In genomic region chr19:12639901-12640613, GRCh38 we compare ENCODE assay signal across 8 cellular contexts. TPM values are rescaled to one million over a fixed set of nuclear protein-coding genes. Genes with fewer than 3 reads are reported as not detected.
DNase-seq lines count a peak whose midpoint lies in the region; ATAC-seq and TF ChIP-seq lines count a peak whose summit lies in the region.

No MANE protein-coding gene starts in this region.

- peak; percentile 25 to 86 (median 74) for TF ChIP-seq CTCF in dorsolateral prefrontal cortex (IDR thresholded peaks at IDR 0.05 in 54 of 56, conservative IDR thresholded peaks at IDR 0.05 in 2 of 56; ENCODE audit: low read depth in 1 of 56, partially characterized antibody in 56 of 56)
- peak in 1 of 3 donors; percentile 15 for TF ChIP-seq CTCF in lower leg skin (IDR thresholded peaks at IDR 0.05)

- peak; percentile 88 for DNase-seq in Ammon's horn (ENCODE audit: low spot score)
- DNase-seq in NCI-H2171 treated with DMSO at 0.1 percent for 48 hours (lab: John Stamatoyannopoulos, UW): peak; percentile 68
- peak; percentile 75 to 87 for DNase-seq in activated CD4-positive, alpha-beta T cell treated with anti-CD3 and anti-CD28 coated beads, Interleukin-2, amount 50 U/mL, for 24 hours (ENCODE audit: low read depth in 1 of 2, low spot score in 1 of 2)
- peak; percentile 64 to 83 (median 78) for DNase-seq in dorsolateral prefrontal cortex
- DNase-seq in lower leg skin (ENCODE audit: low spot score in 2 of 2): peak; percentile 69 to 95
- DNase-seq in stimulated activated CD4-positive, alpha-beta T cell treated with anti-CD3 and anti-CD28 coated beads, Interleukin-4, amount 100 ng/mL, for 24 hours: peak; percentile 90

- no peak for TF ChIP-seq POLR2A in lower leg skin (IDR thresholded peaks at IDR 0.05)

- peak; percentile 54 for ATAC-seq in GM21737 (IDR thresholded peaks at IDR 0.05; ENCODE audit: unreplicated experiment)
- ATAC-seq in GM19035 (IDR thresholded peaks at IDR 0.05; ENCODE audit: unreplicated experiment): no peak

- 11 to 16% methylated on average over 22 to 25 of the region's 39 CpGs for WGBS in lower leg skin, 2 donors

- intact Hi-C loops in dorsolateral prefrontal cortex (cut with DNase I): no loop called here
- intact Hi-C loops in lower leg skin (cut with DNase I; ENCODE audit: low total_unique reads): no loop called here

- H3K27ac ChIP-seq in dorsolateral prefrontal cortex: peak overlapping the region in 10 of 59 donors; percentile 3 to 68 (median 24)

- H3K4me3 ChIP-seq in dorsolateral prefrontal cortex: peak overlapping the region in 56 of 59 donors; percentile 3 to 58 (median 33)
- no peak overlapping the region for H3K4me3 ChIP-seq in lower leg skin (ENCODE audit: low read depth, poor library complexity, severe bottlenecking)

- H3K27me3 ChIP-seq in dorsolateral prefrontal cortex: no peaks in the 10 kb centered on the region

RNA-seq across cellular contexts. Expression of gene MAN2B1, which starts 26.5 kb away (rescaled TPM):
- total RNA-seq in dorsolateral prefrontal cortex: 10 to 100 TPM; 16.5 to 62.2 (median 32.8) TPM
- total RNA-seq in lower leg skin: 10 to 100 TPM; 52.8 to 83.0 (median 74.9) TPM

RNA-seq across cellular contexts. Expression of gene WDR83, which starts 26.6 kb away (rescaled TPM):
- total RNA-seq in dorsolateral prefrontal cortex (10 to 100 TPM; 11.8 to 30.1 (median 19.5) TPM), lower leg skin (10 to 100 TPM; 15.3 to 23.7 (median 19.3) TPM)

RNA-seq across cellular contexts. Expression of gene ZNF791, which starts 29.3 kb away (rescaled TPM):
- 10 to 100 TPM; 21.1 to 51.1 (median 33.9) TPM for total RNA-seq in dorsolateral prefrontal cortex
- total RNA-seq in lower leg skin: 10 to 100 TPM; 18.6 to 31.1 (median 22.5) TPM

RNA-seq across cellular contexts. Expression of gene ZNF490, which starts 29.4 kb away (rescaled TPM):
- total RNA-seq in dorsolateral prefrontal cortex: 10 to 100 TPM; 11.0 to 31.0 (median 19.9) TPM
- 1 to 10 TPM; 5.0 to 7.3 (median 6.7) TPM for total RNA-seq in lower leg skin

RNA-seq across cellular contexts. Expression of gene DHPS, which starts 41.6 kb away (rescaled TPM):
- total RNA-seq in dorsolateral prefrontal cortex: 100 to 1,000 TPM in 78 of 120 experiments, 10 to 100 TPM in 42; 79.8 to 142 (median 103) TPM
- total RNA-seq in lower leg skin: 100 to 1,000 TPM; 101 to 218 (median 159) TPM
